1 cellular context compared by ENCODE assay signal in the genomic region with DNA sequence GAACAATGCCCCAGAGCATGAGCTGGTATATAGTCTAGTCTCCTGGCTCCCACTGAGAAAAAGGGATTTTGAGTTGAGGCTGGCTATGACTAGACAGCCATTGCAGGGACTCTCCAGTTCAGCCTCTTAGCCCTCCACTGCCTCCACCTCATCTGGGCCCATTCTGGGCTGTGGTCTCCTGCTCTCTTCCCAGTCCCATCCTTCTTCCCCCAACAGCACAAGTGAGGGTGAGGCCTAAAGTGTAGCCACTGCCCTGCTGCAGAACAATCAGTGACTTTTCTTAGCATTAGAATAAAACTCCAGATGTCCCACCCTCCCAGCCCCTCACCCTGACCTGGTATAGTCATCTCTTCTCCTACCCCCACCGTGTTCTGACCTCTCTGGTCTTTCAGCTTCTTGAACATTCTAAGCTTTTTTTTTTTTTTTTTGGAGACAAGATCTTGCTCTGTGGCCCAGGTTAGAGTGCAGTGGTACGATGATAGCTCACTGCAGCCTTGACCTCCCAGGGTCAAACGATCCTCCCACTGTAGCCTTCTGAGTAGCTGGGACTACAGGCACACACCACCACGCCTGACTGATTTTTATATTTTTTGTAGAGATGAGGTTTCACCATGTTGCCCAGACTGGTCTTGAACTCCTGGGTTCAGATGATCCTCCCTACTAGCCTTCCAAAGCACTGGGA.
TF ChIP-seq lines count a peak whose summit lies in the region.

No MANE protein-coding gene starts in this region.

TF ChIP-seq in GM12878, 131 proteins besides CTCF, POLR2A, EP300 and RAD21:
- no peak for TF ChIP-seq RAD51 (IDR thresholded peaks at IDR 0.05)
- TF ChIP-seq SIX5 (IDR thresholded peaks at IDR 0.05; ENCODE audit: low read depth, low read length, severe bottlenecking), result no peak
- no peak for TF ChIP-seq FOS (IDR thresholded peaks at IDR 0.05; ENCODE audit: borderline replicate concordance, extremely low read depth, insufficient read length)
- no peak for TF ChIP-seq ZBTB4 (CRISPR knock-in tag; IDR thresholded peaks at IDR 0.05)
- TF ChIP-seq GATAD2B (conservative IDR thresholded peaks at IDR 0.05; ENCODE audit: low read depth), result no peak
- no peak for TF ChIP-seq EGR1 (IDR thresholded peaks at IDR 0.05; ENCODE audit: borderline replicate concordance in 1 of 2, low read depth in 2 of 2, low read length in 2 of 2)
- TF ChIP-seq ZNF384 (IDR thresholded peaks at IDR 0.05; ENCODE audit: borderline replicate concordance, low read depth, low read length), result no peak
- no peak for TF ChIP-seq NFXL1 (IDR thresholded peaks at IDR 0.05; ENCODE audit: borderline replicate concordance)
- TF ChIP-seq BCLAF1 (IDR thresholded peaks at IDR 0.05), result no peak
- no peak for TF ChIP-seq NRF1 (conservative IDR thresholded peaks at IDR 0.05; ENCODE audit: low read depth, low read length)
- no peak for TF ChIP-seq BRCA1 (IDR thresholded peaks at IDR 0.05; ENCODE audit: low read depth, low read length)
- TF ChIP-seq CHD2 (IDR thresholded peaks at IDR 0.05; ENCODE audit: borderline replicate concordance, low read depth, low read length), result no peak
- TF ChIP-seq, protein P1, sequence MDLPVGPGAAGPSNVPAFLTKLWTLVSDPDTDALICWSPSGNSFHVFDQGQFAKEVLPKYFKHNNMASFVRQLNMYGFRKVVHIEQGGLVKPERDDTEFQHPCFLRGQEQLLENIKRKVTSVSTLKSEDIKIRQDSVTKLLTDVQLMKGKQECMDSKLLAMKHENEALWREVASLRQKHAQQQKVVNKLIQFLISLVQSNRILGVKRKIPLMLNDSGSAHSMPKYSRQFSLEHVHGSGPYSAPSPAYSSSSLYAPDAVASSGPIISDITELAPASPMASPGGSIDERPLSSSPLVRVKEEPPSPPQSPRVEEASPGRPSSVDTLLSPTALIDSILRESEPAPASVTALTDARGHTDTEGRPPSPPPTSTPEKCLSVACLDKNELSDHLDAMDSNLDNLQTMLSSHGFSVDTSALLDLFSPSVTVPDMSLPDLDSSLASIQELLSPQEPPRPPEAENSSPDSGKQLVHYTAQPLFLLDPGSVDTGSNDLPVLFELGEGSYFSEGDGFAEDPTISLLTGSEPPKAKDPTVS (IDR thresholded peaks at IDR 0.05; ENCODE audit: low read depth, low read length), result no peak
- TF ChIP-seq STAT3 (IDR thresholded peaks at IDR 0.05; ENCODE audit: low read depth, low read length), result no peak
TF ChIP-seq in GM12878: peak in this region for 0.
